Comparison of ENCODE assay signal across 8 cellular contexts in the genomic region with DNA sequence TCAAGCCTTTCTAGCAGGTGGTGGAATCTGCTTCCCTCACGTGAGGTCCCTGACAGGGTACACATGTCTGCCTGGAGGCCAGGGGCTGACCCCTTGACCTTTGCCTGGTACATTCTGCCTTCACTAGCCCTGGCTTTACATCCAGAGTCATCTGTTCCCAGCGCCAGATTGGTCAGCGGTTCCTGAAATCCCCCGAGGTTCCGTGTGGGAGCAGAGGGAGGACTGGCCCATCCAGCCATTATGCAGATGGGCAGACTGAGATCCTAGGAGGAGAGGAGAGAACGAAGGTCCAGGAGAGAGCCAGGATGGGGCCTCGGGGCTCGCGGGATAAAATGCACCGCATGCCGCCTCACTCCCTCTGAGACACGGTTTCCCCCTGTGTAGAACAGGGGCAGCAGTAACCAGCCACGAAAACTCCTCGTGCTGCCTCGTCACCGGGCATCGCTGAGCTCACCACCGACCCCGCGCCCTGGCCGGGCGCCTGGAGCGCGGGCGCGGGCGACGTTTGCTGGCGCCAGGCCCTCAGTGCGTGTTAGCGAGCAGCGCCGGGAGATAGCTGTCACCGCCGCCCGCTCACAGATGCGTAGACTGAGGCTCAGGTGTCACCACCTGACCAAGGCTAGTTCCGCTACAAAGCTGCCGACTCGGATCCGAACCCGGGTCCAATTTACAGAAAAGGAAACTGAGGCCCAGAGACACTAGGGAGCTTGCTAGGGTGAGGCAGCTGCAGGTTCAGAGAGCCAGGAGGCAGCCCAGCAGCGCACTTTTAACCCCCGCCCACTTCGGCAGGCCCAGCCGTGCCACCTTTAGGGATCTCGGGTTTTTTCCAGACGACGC.
DNase-seq lines count a peak whose midpoint lies in the region; ATAC-seq lines count a peak whose summit lies in the region.

No MANE protein-coding gene starts in this region.

- H3K9me3 Mint-ChIP-seq in activated naive CD8-positive, alpha-beta T cell (ENCODE audit: low read depth), result no peaks in the 10 kb centered on the region
- H3K9me3 Mint-ChIP-seq in stimulated activated memory B cell treated with anti-CD40 and anti-IgM and Interleukin-4, amounts not matched to agents 10 μg/mL and 1 μg/mL and 100 μg/mL, for 72 hours, result no peaks in the 10 kb centered on the region

- H3K27ac ChIP-seq in ACC112 (ENCODE audit: low read depth, low read length), result no peak overlapping the region

- ATAC-seq in GM18861 (IDR thresholded peaks at IDR 0.05; ENCODE audit: unreplicated experiment) (peak; percentile 1), HG03378 (IDR thresholded peaks at IDR 0.05; ENCODE audit: unreplicated experiment) (peak; percentile 6)
- ATAC-seq in stimulated activated memory B cell treated with anti-CD40 and anti-IgM and Interleukin-4, amounts not matched to agents 10 μg/mL and 1 μg/mL and 100 μg/mL, for 72 hours, result peak; percentile 0

- DNase-seq in NCI-H2029 treated with DMSO at 0.1 percent for 48 hours (lab: John Stamatoyannopoulos, UW) (no peak), AG08396 (ENCODE audit: low spot score) (no peak)

- peaks cover 41% of the 10 kb centered on the region for H3K4me1 Mint-ChIP-seq in activated naive CD8-positive, alpha-beta T cell (ENCODE audit: low read depth)
- peaks cover 85% of the 10 kb centered on the region for H3K4me1 Mint-ChIP-seq in stimulated activated memory B cell treated with anti-CD40 and anti-IgM and Interleukin-4, amounts not matched to agents 10 μg/mL and 1 μg/mL and 100 μg/mL, for 72 hours

- peaks cover 43% of the 10 kb centered on the region for H3K4me1 ChIP-seq in ACC112 (ENCODE audit: control insufficient read depth, insufficient read depth, low read length, unreplicated experiment)

- no peaks in the 10 kb centered on the region for H3K9me3 ChIP-seq in iPS-18c (ENCODE audit: control insufficient read depth, insufficient read depth, low read length)

- H3K4me3 ChIP-seq in ACC112 (ENCODE audit: low read depth, low read length) (peak overlapping the region; percentile 79), iPS-18c (ENCODE audit: insufficient read depth, low read depth, low read length) (peak overlapping the region; percentile 56)

- H3K36me3 Mint-ChIP-seq in activated naive CD8-positive, alpha-beta T cell, result peaks cover 7% of the 10 kb centered on the region
- peaks cover 14% of the 10 kb centered on the region for H3K36me3 Mint-ChIP-seq in stimulated activated memory B cell treated with anti-CD40 and anti-IgM and Interleukin-4, amounts not matched to agents 10 μg/mL and 1 μg/mL and 100 μg/mL, for 72 hours

- no peaks in the 10 kb centered on the region for H3K36me3 ChIP-seq in ACC112 (ENCODE audit: insufficient read depth, low read length)

- H3K4me3 Mint-ChIP-seq in activated naive CD8-positive, alpha-beta T cell, result peak overlapping the region; percentile 97
- H3K4me3 Mint-ChIP-seq in stimulated activated memory B cell treated with anti-CD40 and anti-IgM and Interleukin-4, amounts not matched to agents 10 μg/mL and 1 μg/mL and 100 μg/mL, for 72 hours, result peak overlapping the region; percentile 98

- peak overlapping the region; percentile 9 for H2AFZ ChIP-seq in ACC112 (ENCODE audit: low read length, unreplicated experiment)

- peak overlapping the region; percentile 66 for H3K27ac Mint-ChIP-seq in activated naive CD8-positive, alpha-beta T cell
- H3K27ac Mint-ChIP-seq in stimulated activated memory B cell treated with anti-CD40 and anti-IgM and Interleukin-4, amounts not matched to agents 10 μg/mL and 1 μg/mL and 100 μg/mL, for 72 hours, result peak overlapping the region; percentile 92

- no peaks in the 10 kb centered on the region for H3K27me3 ChIP-seq in ACC112 (ENCODE audit: insufficient read depth, low read length)

- H3K79me2 ChIP-seq in ACC112 (ENCODE audit: control insufficient read depth, insufficient read depth, low read length, unreplicated experiment), result peaks cover 37% of the 10 kb centered on the region

- H3K27me3 Mint-ChIP-seq in activated naive CD8-positive, alpha-beta T cell, result no peaks in the 10 kb centered on the region
- no peaks in the 10 kb centered on the region for H3K27me3 Mint-ChIP-seq in stimulated activated memory B cell treated with anti-CD40 and anti-IgM and Interleukin-4, amounts not matched to agents 10 μg/mL and 1 μg/mL and 100 μg/mL, for 72 hours
